1 cellular context compared by ENCODE assay signal in the genomic region with DNA sequence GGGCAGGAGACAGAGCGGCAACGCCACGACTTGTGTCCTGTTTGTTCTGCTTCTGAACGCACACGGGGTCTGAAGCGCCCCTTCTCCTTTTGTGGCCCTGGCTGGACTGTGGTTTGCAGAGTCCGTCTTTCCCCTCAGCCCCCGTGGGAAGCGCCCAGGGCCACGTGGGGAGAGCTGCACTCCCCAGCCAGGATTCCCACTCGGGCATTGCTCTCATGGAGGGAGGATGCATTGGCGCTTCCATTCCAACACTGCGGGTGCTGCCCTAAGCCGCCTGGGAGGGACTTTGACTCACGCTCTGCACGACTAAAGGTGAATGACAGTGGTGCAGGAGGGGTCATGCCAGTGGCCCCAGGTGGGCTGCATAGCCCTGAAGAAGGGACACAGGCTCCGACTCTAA.
TF ChIP-seq lines count a peak whose summit lies in the region.

No MANE protein-coding gene starts in this region.

TF ChIP-seq in HepG2, 621 proteins besides CTCF, POLR2A, EP300 and RAD21 (continued from another document):
- TF ChIP-seq, protein P1, sequence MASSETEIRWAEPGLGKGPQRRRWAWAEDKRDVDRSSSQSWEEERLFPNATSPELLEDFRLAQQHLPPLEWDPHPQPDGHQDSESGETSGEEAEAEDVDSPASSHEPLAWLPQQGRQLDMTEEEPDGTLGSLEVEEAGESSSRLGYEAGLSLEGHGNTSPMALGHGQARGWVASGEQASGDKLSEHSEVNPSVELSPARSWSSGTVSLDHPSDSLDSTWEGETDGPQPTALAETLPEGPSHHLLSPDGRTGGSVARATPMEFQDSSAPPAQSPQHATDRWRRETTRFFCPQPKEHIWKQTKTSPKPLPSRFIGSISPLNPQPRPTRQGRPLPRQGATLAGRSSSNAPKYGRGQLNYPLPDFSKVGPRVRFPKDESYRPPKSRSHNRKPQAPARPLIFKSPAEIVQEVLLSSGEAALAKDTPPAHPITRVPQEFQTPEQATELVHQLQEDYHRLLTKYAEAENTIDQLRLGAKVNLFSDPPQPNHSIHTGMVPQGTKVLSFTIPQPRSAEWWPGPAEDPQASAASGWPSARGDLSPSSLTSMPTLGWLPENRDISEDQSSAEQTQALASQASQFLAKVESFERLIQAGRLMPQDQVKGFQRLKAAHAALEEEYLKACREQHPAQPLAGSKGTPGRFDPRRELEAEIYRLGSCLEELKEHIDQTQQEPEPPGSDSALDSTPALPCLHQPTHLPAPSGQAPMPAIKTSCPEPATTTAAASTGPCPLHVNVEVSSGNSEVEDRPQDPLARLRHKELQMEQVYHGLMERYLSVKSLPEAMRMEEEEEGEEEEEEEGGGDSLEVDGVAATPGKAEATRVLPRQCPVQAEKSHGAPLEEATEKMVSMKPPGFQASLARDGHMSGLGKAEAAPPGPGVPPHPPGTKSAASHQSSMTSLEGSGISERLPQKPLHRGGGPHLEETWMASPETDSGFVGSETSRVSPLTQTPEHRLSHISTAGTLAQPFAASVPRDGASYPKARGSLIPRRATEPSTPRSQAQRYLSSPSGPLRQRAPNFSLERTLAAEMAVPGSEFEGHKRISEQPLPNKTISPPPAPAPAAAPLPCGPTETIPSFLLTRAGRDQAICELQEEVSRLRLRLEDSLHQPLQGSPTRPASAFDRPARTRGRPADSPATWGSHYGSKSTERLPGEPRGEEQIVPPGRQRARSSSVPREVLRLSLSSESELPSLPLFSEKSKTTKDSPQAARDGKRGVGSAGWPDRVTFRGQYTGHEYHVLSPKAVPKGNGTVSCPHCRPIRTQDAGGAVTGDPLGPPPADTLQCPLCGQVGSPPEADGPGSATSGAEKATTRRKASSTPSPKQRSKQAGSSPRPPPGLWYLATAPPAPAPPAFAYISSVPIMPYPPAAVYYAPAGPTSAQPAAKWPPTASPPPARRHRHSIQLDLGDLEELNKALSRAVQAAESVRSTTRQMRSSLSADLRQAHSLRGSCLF (CRISPR knock-in tag; IDR thresholded peaks at IDR 0.05; ENCODE audit: borderline replicate concordance) = no peak
- TF ChIP-seq KLF15 (CRISPR knock-in tag; IDR thresholded peaks at IDR 0.05; ENCODE audit: borderline replicate concordance) (no peak), NFKBIZ (CRISPR knock-in tag; IDR thresholded peaks at IDR 0.05) (no peak), HES4 (CRISPR knock-in tag; IDR thresholded peaks at IDR 0.05; ENCODE audit: borderline replicate concordance) (no peak), ZNF280B (CRISPR knock-in tag; IDR thresholded peaks at IDR 0.05; ENCODE audit: borderline replicate concordance) (no peak), RAD51 (IDR thresholded peaks at IDR 0.05; ENCODE audit: borderline replicate concordance) (no peak), HHEX (CRISPR knock-in tag; IDR thresholded peaks at IDR 0.05) (no peak), SNAPC4 (CRISPR knock-in tag; IDR thresholded peaks at IDR 0.05) (no peak), KDM2A (CRISPR knock-in tag; IDR thresholded peaks at IDR 0.05; ENCODE audit: borderline replicate concordance, low read depth) (no peak), DMAP1 (CRISPR knock-in tag; IDR thresholded peaks at IDR 0.05) (no peak), NR1H2 (CRISPR knock-in tag; IDR thresholded peaks at IDR 0.05; ENCODE audit: borderline replicate concordance, low read depth) (no peak), ZSCAN9 (CRISPR knock-in tag; IDR thresholded peaks at IDR 0.05; ENCODE audit: borderline replicate concordance) (no peak), HOXD1 (CRISPR knock-in tag; IDR thresholded peaks at IDR 0.05) (no peak), ZNF337 (CRISPR knock-in tag; IDR thresholded peaks at IDR 0.05; ENCODE audit: borderline replicate concordance, low read depth) (no peak), CEBPB (IDR thresholded peaks at IDR 0.05; ENCODE audit: borderline replicate concordance, low read depth, low read length) (no peak), IRF2 (CRISPR knock-in tag; IDR thresholded peaks at IDR 0.05) (no peak), ZBTB38 (CRISPR knock-in tag; IDR thresholded peaks at IDR 0.05) (0 out of 2 replicates have a peak, but pooled peaks have one; percentile 64), ZBTB20 (CRISPR knock-in tag; IDR thresholded peaks at IDR 0.05; ENCODE audit: borderline replicate concordance, low read depth) (no peak), PBX3 (CRISPR knock-in tag; IDR thresholded peaks at IDR 0.05; ENCODE audit: borderline replicate concordance) (no peak), ZNF644 (CRISPR knock-in tag; IDR thresholded peaks at IDR 0.05; ENCODE audit: low read depth) (no peak)
